ENCODE assay signal across 1 cellular context in genomic region chr22:31630331-31631329, GRCh38.
A peak's percentile ranks its signal among the peaks of the same experiment; 100 is the strongest.
TF ChIP-seq lines count a peak whose summit lies in the region.

No MANE protein-coding gene starts in this region.

TF ChIP-seq in SK-N-SH, 30 proteins besides CTCF, POLR2A, EP300 and RAD21 (continued from another document):
- TF ChIP-seq GATA2 (CRISPR knock-in tag; IDR thresholded peaks at IDR 0.05) (0 out of 2 replicates have a peak, but pooled peaks have one; percentile 26), SIN3A (IDR thresholded peaks at IDR 0.05; ENCODE audit: borderline replicate concordance, low read depth, low read length) (peak; percentile 18; the same call in 1 of the 2 replicates), YY1 (IDR thresholded peaks at IDR 0.05; ENCODE audit: low read depth) (no peak), ELF1 (IDR thresholded peaks at IDR 0.05) (peak; percentile 64), PBX3 (IDR thresholded peaks at IDR 0.05) (no peak), RFX5 (IDR thresholded peaks at IDR 0.05; ENCODE audit: low read length) (no peak), POLR2AphosphoS5 (IDR thresholded peaks at IDR 0.05; ENCODE audit: low read depth, low read length) (peak; percentile 72), GABPA (IDR thresholded peaks at IDR 0.05; ENCODE audit: low read depth) (peak; percentile 67; the same call in 1 of the 2 replicates), ZBTB33 (IDR thresholded peaks at IDR 0.05; ENCODE audit: borderline replicate concordance, low read depth) (no peak), RCOR1 (IDR thresholded peaks at IDR 0.05; ENCODE audit: low read length) (no peak), REST (IDR thresholded peaks at IDR 0.05; ENCODE audit: low read depth, low read length) (0 out of 2 replicates have a peak, but pooled peaks have one; percentile 3)
TF ChIP-seq in SK-N-SH: peak in this region for 9.
